9 cellular contexts compared by ENCODE assay signal in genomic region chr11:99020324-99021225, GRCh38. TPM values are rescaled to one million over a fixed set of nuclear protein-coding genes. Genes with fewer than 3 reads are reported as not detected.
DNase-seq lines count a peak whose midpoint lies in the region; ATAC-seq lines count a peak whose summit lies in the region.
"Had no signal": no experiment of that assay in that cellular context is flagged by ENCODE, and none has a peak within 500 bp of the region (broad histone marks: within the 10 kb centered on the region; RNA-seq: fewer than 3 reads in every experiment).

Gene CNTN5 (plus strand): TSS chr11:99020949.

- H3K4me1 ChIP-seq in SJCRH30 = no peaks in the 10 kb centered on the region
- H3K4me1 ChIP-seq: SJSA1 had no signal

- peaks cover 36% of the 10 kb centered on the region for H3K27me3 Mint-ChIP-seq in stimulated activated memory B cell treated with anti-CD40 and anti-IgM and Interleukin-4, amounts not matched to agents 10 μg/mL and 1 μg/mL and 100 μg/mL, for 72 hours

- no peaks in the 10 kb centered on the region for H3K9me3 ChIP-seq in SJCRH30 (replicated peaks)
- H3K9me3 ChIP-seq: SJSA1 had no signal

- H3K9me3 Mint-ChIP-seq in stimulated activated memory B cell treated with anti-CD40 and anti-IgM and Interleukin-4, amounts not matched to agents 10 μg/mL and 1 μg/mL and 100 μg/mL, for 72 hours = no peaks in the 10 kb centered on the region

- H3K27ac Mint-ChIP-seq in stimulated activated memory B cell treated with anti-CD40 and anti-IgM and Interleukin-4, amounts not matched to agents 10 μg/mL and 1 μg/mL and 100 μg/mL, for 72 hours = no peak within 1 kb of the TSS

- ATAC-seq in stimulated activated memory B cell treated with anti-CD40 and anti-IgM and Interleukin-4, amounts not matched to agents 10 μg/mL and 1 μg/mL and 100 μg/mL, for 72 hours = peak; percentile 48
- ATAC-seq in HG03159 (IDR thresholded peaks at IDR 0.05; ENCODE audit: unreplicated experiment) (no peak), HG03196 (IDR thresholded peaks at IDR 0.05; ENCODE audit: unreplicated experiment) (no peak)

- H3K4me3 ChIP-seq in GM08714 (ENCODE audit: low read length) (peak within 1 kb of the TSS; percentile 13; the same call in 1 of the 2 replicates), SJCRH30 (peak within 1 kb of the TSS; percentile 52)
- H3K4me3 ChIP-seq: SJSA1 had no signal

- peaks cover 12% of the 10 kb centered on the region for H3K4me1 Mint-ChIP-seq in stimulated activated memory B cell treated with anti-CD40 and anti-IgM and Interleukin-4, amounts not matched to agents 10 μg/mL and 1 μg/mL and 100 μg/mL, for 72 hours

- H3K27me3 ChIP-seq in SJCRH30 = no peaks in the 10 kb centered on the region
- H3K27me3 ChIP-seq: SJSA1 had no signal

- DNase-seq in HS-5 (ENCODE audit: low read depth) (peak; percentile 49), SJCRH30 (peak; percentile 34 to 56), caudate nucleus (lab: John Stamatoyannopoulos, UW) (peak in 48 of 61 donors; percentile 6 to 85 (median 48)), left kidney (ENCODE audit: low read depth, low spot score) (peak; percentile 96)

- no peaks in the 10 kb centered on the region for H3K36me3 Mint-ChIP-seq in stimulated activated memory B cell treated with anti-CD40 and anti-IgM and Interleukin-4, amounts not matched to agents 10 μg/mL and 1 μg/mL and 100 μg/mL, for 72 hours

- H3K36me3 ChIP-seq in SJCRH30 = no peaks in the 10 kb centered on the region
- H3K36me3 ChIP-seq: SJSA1 had no signal

- H3K4me3 Mint-ChIP-seq in stimulated activated memory B cell treated with anti-CD40 and anti-IgM and Interleukin-4, amounts not matched to agents 10 μg/mL and 1 μg/mL and 100 μg/mL, for 72 hours = peak within 1 kb of the TSS; percentile 64

- H3K27ac ChIP-seq in SJCRH30 = no peak within 1 kb of the TSS
- H3K27ac ChIP-seq in caudate nucleus (ENCODE audit: low read depth, low read length) = no peak within 1 kb of the TSS
- H3K27ac ChIP-seq: SJSA1 had no signal

RNA-seq across cellular contexts. Expression of gene CNTN5, which starts in this region (rescaled TPM):
- total RNA-seq in SJCRH30 (2014; rRNA removed; shearing (Covaris generic)) = 0.34 and 1.1 TPM in 2 replicates
- total RNA-seq: SJSA1 had no signal

Comparison
In these comparisons a context has a peak if more than half of its experiments do, and no peak if none do; other contexts are left out.
1. DNase-seq: peak in every context shown above with its lines; median percentile 96 in left kidney; 49 in HS-5; 48 in caudate nucleus; 45 in SJCRH30.